8 cellular contexts compared by ENCODE assay signal in the genomic region with DNA sequence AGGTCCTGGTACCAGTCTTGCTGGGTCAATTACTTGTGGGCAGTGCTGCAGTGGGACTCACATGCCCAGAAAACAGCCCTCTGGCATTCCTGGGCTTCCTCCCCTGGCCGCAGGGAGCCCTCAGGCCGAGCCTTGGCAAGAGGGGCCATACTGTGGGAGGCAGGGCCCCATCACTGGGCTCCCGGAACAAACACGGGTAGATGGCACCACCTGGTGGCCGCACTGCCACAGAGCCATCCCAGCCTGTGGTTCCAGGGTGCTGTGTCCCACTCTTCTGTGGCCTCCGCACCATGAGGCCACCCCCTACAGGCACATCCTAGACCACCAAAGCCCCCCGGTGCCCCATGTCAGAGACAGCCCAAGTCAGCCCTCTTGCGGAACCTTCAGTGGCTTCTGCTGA.
DNase-seq lines count a peak whose midpoint lies in the region; ATAC-seq and TF ChIP-seq lines count a peak whose summit lies in the region.
"Not testable (repeated sequence)": the region's sequence is repeated elsewhere in the genome, so short reads cannot be mapped to it uniquely, and the experiment has no call there.

No MANE protein-coding gene starts in this region.

- TSS peak; percentile 44 for BruUV-seq in Calu3 (replicated peaks; lab: Mats Ljungman, UMichigan)

- not testable (repeated sequence) for H3K9me3 ChIP-seq in right cardiac atrium (ENCODE audit: control insufficient read depth, low read length)

- H3K27me3 ChIP-seq in right cardiac atrium (ENCODE audit: control insufficient read depth, insufficient read depth) = not testable (repeated sequence)

- H3K4me1 ChIP-seq in right cardiac atrium (ENCODE audit: control insufficient read depth, insufficient read depth, low read length) = not testable (repeated sequence)

- H3K9me3 Mint-ChIP-seq in Calu3 (ENCODE audit: low read depth, unreplicated experiment); activated T-cell treated with anti-CD3 and anti-CD28 coated beads, Interleukin-2, amount 50 U/mL, for 72 hours; stimulated activated effector memory CD8-positive, alpha-beta T cell treated with anti-CD3 and anti-CD28 coated beads, Interleukin-12 subunit alpha, Interleukin-12 subunit beta, amount 100 ng/mL, for 72 hours: not testable (repeated sequence)

- not testable (repeated sequence) for H3K4me3 ChIP-seq in right cardiac atrium (ENCODE audit: low read length)

- H3K27ac ChIP-seq in right cardiac atrium (ENCODE audit: low read length) = not testable (repeated sequence)

- H3K4me1 Mint-ChIP-seq in Calu3 (ENCODE audit: low read depth, unreplicated experiment); activated T-cell treated with anti-CD3 and anti-CD28 coated beads, Interleukin-2, amount 50 U/mL, for 72 hours (ENCODE audit: low read depth); stimulated activated effector memory CD8-positive, alpha-beta T cell treated with anti-CD3 and anti-CD28 coated beads, Interleukin-12 subunit alpha, Interleukin-12 subunit beta, amount 100 ng/mL, for 72 hours: not testable (repeated sequence)

- H3K4me3 Mint-ChIP-seq in Calu3 (ENCODE audit: low read depth, unreplicated experiment); activated T-cell treated with anti-CD3 and anti-CD28 coated beads, Interleukin-2, amount 50 U/mL, for 72 hours; stimulated activated effector memory CD8-positive, alpha-beta T cell treated with anti-CD3 and anti-CD28 coated beads, Interleukin-12 subunit alpha, Interleukin-12 subunit beta, amount 100 ng/mL, for 72 hours: not testable (repeated sequence)

- ATAC-seq in GM19452 (IDR thresholded peaks at IDR 0.05; ENCODE audit: unreplicated experiment) (peak; percentile 92), GM21737 (IDR thresholded peaks at IDR 0.05; ENCODE audit: unreplicated experiment) (peak; percentile 86), HG03025 (IDR thresholded peaks at IDR 0.05; ENCODE audit: low FRiP score, unreplicated experiment) (peak; percentile 49), HG03565 (IDR thresholded peaks at IDR 0.05; ENCODE audit: unreplicated experiment) (peak; percentile 90), right cardiac atrium (peak; percentile 87 to 94)
- peak; percentile 93 to 94 for ATAC-seq in activated T-cell treated with anti-CD3 and anti-CD28 coated beads, Interleukin-2, amount 50 U/mL, for 72 hours (replicated peaks in 1 of 2)
- ATAC-seq in stimulated activated effector memory CD8-positive, alpha-beta T cell treated with anti-CD3 and anti-CD28 coated beads, Interleukin-12 subunit alpha, Interleukin-12 subunit beta, amount 100 ng/mL, for 72 hours = peak; percentile 88

- intact Hi-C loops in Calu3 (cut with micrococcal nuclease; ENCODE audit: unreplicated experiment); right cardiac atrium (cut with DNase I): not testable (repeated sequence)

- CTCF ChIA-PET in Calu3 (lab: Charles Lee) = not testable (repeated sequence)

- H3K36me3 Mint-ChIP-seq in Calu3 (ENCODE audit: insufficient read depth, unreplicated experiment); activated T-cell treated with anti-CD3 and anti-CD28 coated beads, Interleukin-2, amount 50 U/mL, for 72 hours (ENCODE audit: insufficient read depth in 2 of 2); stimulated activated effector memory CD8-positive, alpha-beta T cell treated with anti-CD3 and anti-CD28 coated beads, Interleukin-12 subunit alpha, Interleukin-12 subunit beta, amount 100 ng/mL, for 72 hours: not testable (repeated sequence)

- TF ChIP-seq CTCF in Calu3 (IDR thresholded peaks at IDR 0.05; ENCODE audit: unreplicated experiment) = not testable (repeated sequence)

- WGBS in right cardiac atrium = no CpG with 5 or more reads among the region's 8 CpGs

- not testable (repeated sequence) for H3K27ac Mint-ChIP-seq in Calu3 (ENCODE audit: unreplicated experiment); activated T-cell treated with anti-CD3 and anti-CD28 coated beads, Interleukin-2, amount 50 U/mL, for 72 hours; stimulated activated effector memory CD8-positive, alpha-beta T cell treated with anti-CD3 and anti-CD28 coated beads, Interleukin-12 subunit alpha, Interleukin-12 subunit beta, amount 100 ng/mL, for 72 hours

- not testable (repeated sequence) for DNase-seq in Calu3; activated T-cell treated with anti-CD3 and anti-CD28 coated beads, Interleukin-2, amount 50 U/mL, for 72 hours; right cardiac atrium; stimulated activated effector memory CD8-positive, alpha-beta T cell treated with anti-CD3 and anti-CD28 coated beads, Interleukin-12 subunit alpha, Interleukin-12 subunit beta, amount 100 ng/mL, for 72 hours (ENCODE audit: low spot score in 2 of 2)

- not testable (repeated sequence) for H3K27me3 Mint-ChIP-seq in Calu3 (ENCODE audit: unreplicated experiment); activated T-cell treated with anti-CD3 and anti-CD28 coated beads, Interleukin-2, amount 50 U/mL, for 72 hours (ENCODE audit: low read depth)
